In the genomic region with DNA sequence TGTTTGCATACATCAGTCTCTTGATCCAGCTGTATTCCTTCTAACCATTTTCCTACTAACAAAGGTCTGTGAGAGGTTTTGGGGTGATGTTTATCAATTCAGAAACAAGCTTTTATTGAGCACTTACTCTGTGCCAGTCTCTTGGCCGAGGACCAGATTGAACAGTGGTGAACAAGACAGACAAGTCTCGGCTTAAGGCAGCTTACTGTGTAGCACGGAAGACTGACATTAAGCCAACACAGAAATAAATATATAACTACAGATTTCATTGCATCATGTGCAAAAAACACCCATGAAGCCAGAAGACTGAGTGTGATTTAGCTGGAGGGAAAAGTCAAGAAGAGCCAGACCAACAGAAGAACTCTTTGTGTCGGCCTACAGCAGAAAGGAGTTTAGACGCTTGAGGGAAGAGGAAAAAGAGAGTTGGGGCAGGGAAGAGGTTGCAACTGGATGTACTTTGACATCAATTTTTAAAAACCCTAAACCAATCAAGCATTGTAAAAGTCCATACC, we compare ENCODE assay signal across 1 cellular context.
TF ChIP-seq lines count a peak whose summit lies in the region.

No MANE protein-coding gene starts in this region.

TF ChIP-seq in GM23338, 12 proteins besides CTCF, POLR2A, EP300 and RAD21 (continued from another document):
- TF ChIP-seq, protein P1, sequence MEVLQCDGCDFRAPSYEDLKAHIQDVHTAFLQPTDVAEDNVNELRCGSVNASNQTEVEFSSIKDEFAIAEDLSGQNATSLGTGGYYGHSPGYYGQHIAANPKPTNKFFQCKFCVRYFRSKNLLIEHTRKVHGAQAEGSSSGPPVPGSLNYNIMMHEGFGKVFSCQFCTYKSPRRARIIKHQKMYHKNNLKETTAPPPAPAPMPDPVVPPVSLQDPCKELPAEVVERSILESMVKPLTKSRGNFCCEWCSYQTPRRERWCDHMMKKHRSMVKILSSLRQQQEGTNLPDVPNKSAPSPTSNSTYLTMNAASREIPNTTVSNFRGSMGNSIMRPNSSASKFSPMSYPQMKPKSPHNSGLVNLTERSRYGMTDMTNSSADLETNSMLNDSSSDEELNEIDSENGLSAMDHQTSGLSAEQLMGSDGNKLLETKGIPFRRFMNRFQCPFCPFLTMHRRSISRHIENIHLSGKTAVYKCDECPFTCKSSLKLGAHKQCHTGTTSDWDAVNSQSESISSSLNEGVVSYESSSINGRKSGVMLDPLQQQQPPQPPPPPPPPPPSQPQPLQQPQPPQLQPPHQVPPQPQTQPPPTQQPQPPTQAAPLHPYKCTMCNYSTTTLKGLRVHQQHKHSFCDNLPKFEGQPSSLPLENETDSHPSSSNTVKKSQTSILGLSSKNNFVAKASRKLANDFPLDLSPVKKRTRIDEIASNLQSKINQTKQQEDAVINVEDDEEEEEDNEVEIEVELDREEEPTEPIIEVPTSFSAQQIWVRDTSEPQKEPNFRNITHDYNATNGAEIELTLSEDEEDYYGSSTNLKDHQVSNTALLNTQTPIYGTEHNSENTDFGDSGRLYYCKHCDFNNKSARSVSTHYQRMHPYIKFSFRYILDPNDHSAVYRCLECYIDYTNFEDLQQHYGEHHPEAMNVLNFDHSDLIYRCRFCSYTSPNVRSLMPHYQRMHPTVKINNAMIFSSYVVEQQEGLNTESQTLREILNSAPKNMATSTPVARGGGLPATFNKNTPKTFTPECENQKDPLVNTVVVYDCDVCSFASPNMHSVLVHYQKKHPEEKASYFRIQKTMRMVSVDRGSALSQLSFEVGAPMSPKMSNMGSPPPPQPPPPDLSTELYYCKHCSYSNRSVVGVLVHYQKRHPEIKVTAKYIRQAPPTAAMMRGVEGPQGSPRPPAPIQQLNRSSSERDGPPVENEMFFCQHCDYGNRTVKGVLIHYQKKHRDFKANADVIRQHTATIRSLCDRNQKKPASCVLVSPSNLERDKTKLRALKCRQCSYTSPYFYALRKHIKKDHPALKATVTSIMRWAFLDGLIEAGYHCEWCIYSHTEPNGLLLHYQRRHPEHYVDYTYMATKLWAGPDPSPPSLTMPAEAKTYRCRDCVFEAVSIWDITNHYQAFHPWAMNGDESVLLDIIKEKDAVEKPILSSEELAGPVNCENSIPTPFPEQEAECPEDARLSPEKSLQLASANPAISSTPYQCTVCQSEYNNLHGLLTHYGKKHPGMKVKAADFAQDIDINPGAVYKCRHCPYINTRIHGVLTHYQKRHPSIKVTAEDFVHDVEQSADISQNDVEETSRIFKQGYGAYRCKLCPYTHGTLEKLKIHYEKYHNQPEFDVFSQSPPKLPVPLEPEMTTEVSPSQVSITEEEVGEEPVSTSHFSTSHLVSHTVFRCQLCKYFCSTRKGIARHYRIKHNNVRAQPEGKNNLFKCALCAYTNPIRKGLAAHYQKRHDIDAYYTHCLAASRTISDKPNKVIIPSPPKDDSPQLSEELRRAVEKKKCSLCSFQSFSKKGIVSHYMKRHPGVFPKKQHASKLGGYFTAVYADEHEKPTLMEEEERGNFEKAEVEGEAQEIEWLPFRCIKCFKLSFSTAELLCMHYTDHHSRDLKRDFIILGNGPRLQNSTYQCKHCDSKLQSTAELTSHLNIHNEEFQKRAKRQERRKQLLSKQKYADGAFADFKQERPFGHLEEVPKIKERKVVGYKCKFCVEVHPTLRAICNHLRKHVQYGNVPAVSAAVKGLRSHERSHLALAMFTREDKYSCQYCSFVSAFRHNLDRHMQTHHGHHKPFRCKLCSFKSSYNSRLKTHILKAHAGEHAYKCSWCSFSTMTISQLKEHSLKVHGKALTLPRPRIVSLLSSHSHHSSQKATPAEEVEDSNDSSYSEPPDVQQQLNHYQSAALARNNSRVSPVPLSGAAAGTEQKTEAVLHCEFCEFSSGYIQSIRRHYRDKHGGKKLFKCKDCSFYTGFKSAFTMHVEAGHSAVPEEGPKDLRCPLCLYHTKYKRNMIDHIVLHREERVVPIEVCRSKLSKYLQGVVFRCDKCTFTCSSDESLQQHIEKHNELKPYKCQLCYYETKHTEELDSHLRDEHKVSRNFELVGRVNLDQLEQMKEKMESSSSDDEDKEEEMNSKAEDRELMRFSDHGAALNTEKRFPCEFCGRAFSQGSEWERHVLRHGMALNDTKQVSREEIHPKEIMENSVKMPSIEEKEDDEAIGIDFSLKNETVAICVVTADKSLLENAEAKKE (CRISPR knock-in tag; IDR thresholded peaks at IDR 0.05) = no peak
- no peak for TF ChIP-seq CREB1 (CRISPR knock-in tag; IDR thresholded peaks at IDR 0.05; ENCODE audit: low read depth)
- TF ChIP-seq JUNB (IDR thresholded peaks at IDR 0.05; ENCODE audit: unreplicated experiment) = no peak
TF ChIP-seq in GM23338: peak in this region for 0.
